In genomic region chr1:56576880-56577858, GRCh38 we compare ENCODE assay signal across 8 cellular contexts. TPM values are rescaled to one million over a fixed set of nuclear protein-coding genes. Genes with fewer than 3 reads are reported as not detected.
DNase-seq lines count a peak whose midpoint lies in the region; ATAC-seq and TF ChIP-seq lines count a peak whose summit lies in the region.

No MANE protein-coding gene starts in this region.

- ATAC-seq in HG03342 (IDR thresholded peaks at IDR 0.05; ENCODE audit: unreplicated experiment): no peak
- no peak for ATAC-seq in GM19397 (IDR thresholded peaks at IDR 0.05; ENCODE audit: unreplicated experiment)
- ATAC-seq in HG02678 (IDR thresholded peaks at IDR 0.05; ENCODE audit: unreplicated experiment): no peak

- H3K4me1 ChIP-seq in adrenal gland (replicated peaks in 1 of 2) (peaks cover 10 to 43% of the 10 kb centered on the region in 2 donors), stomach (peaks cover 29 to 64% (median 42%) of the 10 kb centered on the region in 4 donors)

- no peaks in the 10 kb centered on the region for H3K36me3 ChIP-seq in adrenal gland (replicated peaks in 1 of 2)
- H3K36me3 ChIP-seq in stomach: no peaks in the 10 kb centered on the region

- TF ChIP-seq EP300 in stomach (IDR thresholded peaks at IDR 0.05): no peak

- DNase-seq in AG08396 (ENCODE audit: low spot score): peak; percentile 38
- DNase-seq in HFF-Myc (ENCODE audit: extremely low read depth, low read depth): no peak
- DNase-seq in adrenal gland: peak in 2 of 7 donors; percentile 17 to 23
- peak; percentile 29 for DNase-seq in iPS-NIHi11 (ENCODE audit: low spot score)
- no peak for DNase-seq in stomach

- H3K4me3 ChIP-seq in HFF-Myc (replicated peaks; ENCODE audit: low read depth, low read length) (peak overlapping the region; percentile 79), adrenal gland (peak overlapping the region in 3 of 4 donors; percentile 23 to 99 (median 86)), stomach (peak overlapping the region; percentile 83 to 93 (median 86))

- H3K27me3 ChIP-seq in adrenal gland (no peaks in the 10 kb centered on the region), stomach (no peaks in the 10 kb centered on the region)

- intact Hi-C loops in adrenal gland (cut with DNase I): loop anchor here in 1 of 2 donors (5.0 kb wide), 1 partner anchor 170 kb away; no protein-coding TSS in a partner anchor
- intact Hi-C loops in stomach (cut with DNase I; ENCODE audit: low total_unique reads): no loop called here

- 19 to 26% (median 23%) methylated on average over 4 of the region's 4 CpGs for WGBS in adrenal gland, 4 donors
- 8 to 18% (median 15%) methylated on average over 4 of the region's 4 CpGs for WGBS in stomach, 5 donors

- TF ChIP-seq CTCF in HFF-Myc (IDR thresholded peaks at IDR 0.05; ENCODE audit: low read depth, low read length, missing control alignments) (peak; percentile 27), adrenal gland (IDR thresholded peaks at IDR 0.05) (peak in 3 of 6 experiments; percentile 23 to 36 (median 30)), stomach (IDR thresholded peaks at IDR 0.05) (peak in 2 of 7 experiments; percentile 15 to 20)

- TF ChIP-seq POLR2A in adrenal gland (IDR thresholded peaks at IDR 0.05) (no peak), stomach (IDR thresholded peaks at IDR 0.05) (no peak)

- H3K27ac ChIP-seq in adrenal gland: peak overlapping the region in 4 of 5 donors; percentile 14 to 93 (median 92)
- H3K27ac ChIP-seq in stomach: peak overlapping the region; percentile 95 to 97 (median 95)

- H3K9me3 ChIP-seq in adrenal gland (replicated peaks in 1 of 3) (no peaks in the 10 kb centered on the region), stomach (no peaks in the 10 kb centered on the region)

RNA-seq across cellular contexts. Expression of gene PLPP3, which starts 2.2 kb away (rescaled TPM):
- total RNA-seq in adrenal gland: 100 to 1,000 TPM in 5 of 8 donors, 10 to 100 TPM in 3; 61.0 to 156 (median 102) TPM
- polyA plus RNA-seq in adrenal gland: 10 to 100 TPM; 11.7 to 98.6 (median 13.0) TPM
- total RNA-seq in stomach: 100 to 1,000 TPM in 2 of 5 donors, 10 to 100 TPM in 3; 28.7 to 145 (median 64.7) TPM
- polyA plus RNA-seq in stomach: 10 to 100 TPM; 11.1 to 37.3 (median 17.6) TPM

Comparison
In these comparisons a context has a peak if more than half of its experiments do, and no peak if none do; other contexts are left out.
1. DNase-seq: peak in AG08396 (single experiment) and iPS-NIHi11 (single experiment); none in HFF-Myc (single experiment) and stomach (single experiment).
2. Peak in every context shown above with its lines, with median percentiles within 50 percentile points of each other: H3K4me3 ChIP-seq.